ENCODE assay signal across 25 cellular contexts in the genomic region with DNA sequence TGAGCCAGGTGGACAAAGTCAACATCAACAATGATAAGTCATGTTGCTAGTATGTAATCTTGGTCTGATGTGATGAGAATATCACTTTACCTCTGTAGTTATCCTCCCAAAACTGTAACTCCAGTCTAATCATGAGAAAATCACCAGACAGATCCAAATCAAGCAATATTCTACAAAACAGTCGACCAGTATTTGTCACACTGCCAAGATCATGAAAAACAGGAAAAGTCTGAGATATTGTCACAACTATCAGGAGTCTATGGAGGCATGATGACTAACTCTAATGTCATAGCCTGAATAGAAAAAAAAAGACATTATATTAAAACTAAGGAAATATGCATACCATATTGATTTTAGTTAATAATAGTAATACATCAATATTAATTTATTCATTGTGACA.
DNase-seq lines count a peak whose midpoint lies in the region.
"Had no signal": no experiment of that assay in that cellular context is flagged by ENCODE, and none has a peak within 500 bp of the region (broad histone marks: within the 10 kb centered on the region; RNA-seq: fewer than 3 reads in every experiment).

No MANE protein-coding gene starts in this region.

- intact Hi-C loops in posterior vena cava (cut with DNase I): no loop called here

- DNase-seq in ELR (ENCODE audit: low read depth): peak; percentile 60
- DNase-seq in RKO (ENCODE audit: low spot score): peak; percentile 19
- peak; percentile 88 to 98 for DNase-seq in dermis microvascular lymphatic vessel endothelial cell (ENCODE audit: low read depth in 2 of 2)
- DNase-seq in pulmonary artery endothelial cell (ENCODE audit: low read depth, low spot score): peak; percentile 79
- no peak for DNase-seq in NCI-H774 (lab: John Stamatoyannopoulos, UW)
- no peak for DNase-seq in posterior vena cava (ENCODE audit: low spot score)
- no peak for DNase-seq in NCI-H2029 (lab: John Stamatoyannopoulos, UW)
- DNase-seq: activated B cell treated with CpG ODN at 0.5 μM for 24 hours; activated naive CD4-positive, alpha-beta T cell treated with anti-CD3 and anti-CD28 coated beads, Interleukin-2, amount 10 ng/mL, durations not matched to agents 7 days and 5 days; amniotic stem cell; caudate nucleus; CD4-positive, CD25-positive, alpha-beta regulatory T cell; DMS 273 treated with DMSO at 0.1 percent for 48 hours; foreskin melanocyte; GF-D8; GOT3; left lung; naive thymus-derived CD4-positive, alpha-beta T cell; NCI-H1105; NCI-H1930; NCI-H345; NCI-H748 treated with DMSO at 0.1 percent for 48 hours; retina; stimulated activated CD4-positive, alpha-beta T cell treated with anti-CD3 and anti-CD28 coated beads, Interleukin-2, amount 100 ng/mL, for 48 hours; uterus had no signal

Comparison
In these comparisons a context has a peak if more than half of its experiments do, and no peak if none do; other contexts are left out.
1. DNase-seq: peak in ELR (single experiment), RKO (single experiment), dermis microvascular lymphatic vessel endothelial cell (2 of 2) and pulmonary artery endothelial cell (single experiment); none in NCI-H774 (single experiment), posterior vena cava (single experiment) and NCI-H2029 (single experiment).